Comparison of ENCODE assay signal across 18 cellular contexts in the genomic region with DNA sequence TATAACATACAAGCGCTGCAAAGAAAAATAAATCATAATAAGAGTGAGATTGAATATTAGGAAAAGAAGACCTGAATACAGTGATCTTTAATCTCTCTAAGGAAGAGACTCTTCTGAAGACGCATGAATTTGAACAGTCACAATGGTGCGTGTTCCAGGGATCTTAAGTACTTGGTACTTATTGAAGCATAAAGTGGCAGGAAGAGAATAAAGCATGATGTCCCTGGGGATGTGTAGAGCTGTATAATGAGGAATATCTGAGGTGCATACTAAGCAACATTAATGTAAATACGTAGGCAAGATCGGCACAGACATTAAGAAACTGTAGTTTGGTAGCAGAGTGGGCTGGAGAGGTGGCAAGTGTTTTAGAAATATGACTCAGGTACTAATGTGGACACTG.
"Had no signal": no experiment of that assay in that cellular context is flagged by ENCODE, and none has a peak within 500 bp of the region (broad histone marks: within the 10 kb centered on the region; RNA-seq: fewer than 3 reads in every experiment).

No MANE protein-coding gene starts in this region.

- H3K27me3 ChIP-seq: heart left ventricle, right lobe of liver, testis, tibial nerve, upper lobe of right lung had no signal

- H3K27ac Mint-ChIP-seq: naive B cell; stimulated activated naive B cell treated with anti-CD40 and anti-IgM and Interleukin-4, amounts not matched to agents 10 μg/mL and 1 μg/mL and 100 μg/mL, for 72 hours had no signal

- H3K36me3 Mint-ChIP-seq: naive B cell; stimulated activated naive B cell treated with anti-CD40 and anti-IgM and Interleukin-4, amounts not matched to agents 10 μg/mL and 1 μg/mL and 100 μg/mL, for 72 hours had no signal

- ATAC-seq: left colon; left ventricle myocardium superior; right lobe of liver; stimulated activated naive B cell treated with anti-CD40 and anti-IgM and Interleukin-4, amounts not matched to agents 10 μg/mL and 1 μg/mL and 100 μg/mL, for 72 hours; stimulated activated naive CD8-positive, alpha-beta T cell treated with anti-CD3 and anti-CD28 coated beads, Interleukin-15, amount 100 ng/mL, for 72 hours; upper lobe of right lung had no signal

- DNase-seq: cortex of kidney; dorsolateral prefrontal cortex; effector CD8-positive, alpha-beta T cell; heart left ventricle; hippocampal formation; left colon; left ventricle myocardium superior; mesendoderm; naive B cell; psoas muscle; retina; right lobe of liver; stimulated activated CD4-positive, alpha-beta T cell treated with anti-CD3 and anti-CD28 coated beads, Interleukin-4, amount 100 ng/mL, for 4 hours; stimulated activated naive B cell treated with anti-CD40 and anti-IgM and Interleukin-4, amounts not matched to agents 10 μg/mL and 1 μg/mL and 100 μg/mL, for 72 hours; stimulated activated naive CD8-positive, alpha-beta T cell treated with anti-CD3 and anti-CD28 coated beads, Interleukin-15, amount 100 ng/mL, for 72 hours; testis; upper lobe of right lung had no signal

- H3K9me3 Mint-ChIP-seq: stimulated activated naive B cell treated with anti-CD40 and anti-IgM and Interleukin-4, amounts not matched to agents 10 μg/mL and 1 μg/mL and 100 μg/mL, for 72 hours; stimulated activated naive CD8-positive, alpha-beta T cell treated with anti-CD3 and anti-CD28 coated beads, Interleukin-15, amount 100 ng/mL, for 72 hours had no signal

- H3K4me3 Mint-ChIP-seq: naive B cell; stimulated activated naive B cell treated with anti-CD40 and anti-IgM and Interleukin-4, amounts not matched to agents 10 μg/mL and 1 μg/mL and 100 μg/mL, for 72 hours; stimulated activated naive CD8-positive, alpha-beta T cell treated with anti-CD3 and anti-CD28 coated beads, Interleukin-15, amount 100 ng/mL, for 72 hours had no signal

- H3K36me3 ChIP-seq: heart left ventricle, right lobe of liver, tibial nerve, upper lobe of right lung had no signal

- H3K27ac ChIP-seq: dorsolateral prefrontal cortex, psoas muscle, right lobe of liver, testis, upper lobe of right lung had no signal

- H3K4me1 ChIP-seq: psoas muscle, right lobe of liver, testis, upper lobe of right lung had no signal

- H3K4me3 ChIP-seq: dorsolateral prefrontal cortex, heart left ventricle, psoas muscle, right lobe of liver, testis, tibial nerve, upper lobe of right lung had no signal

- H3K9me3 ChIP-seq: heart left ventricle, psoas muscle, right lobe of liver, testis, tibial nerve, upper lobe of right lung had no signal
